In genomic region chr6:67766061-67766460, GRCh38 we compare ENCODE assay signal across 19 cellular contexts.
DNase-seq lines count a peak whose midpoint lies in the region; ATAC-seq, FAIRE-seq and TF ChIP-seq lines count a peak whose summit lies in the region.
"Had no signal": no experiment of that assay in that cellular context is flagged by ENCODE, and none has a peak within 500 bp of the region (broad histone marks: within the 10 kb centered on the region; RNA-seq: fewer than 3 reads in every experiment).

No MANE protein-coding gene starts in this region.

- peak; percentile 35 for DNase-seq in A172 (ENCODE audit: low spot score)
- DNase-seq in NCI-H69 (lab: John Stamatoyannopoulos, UW): peak; percentile 39
- peak; percentile 4 for DNase-seq in brain pericyte (ENCODE audit: low read depth, low spot score)
- DNase-seq in omental fat pad (ENCODE audit: low spot score): no peak
- no peak for DNase-seq in activated CD8-positive, alpha-beta T cell treated with anti-CD3 and anti-CD28 coated beads for 36 hours
- no peak for DNase-seq in HuH-7 (ENCODE audit: low spot score)
- DNase-seq in NK-92 treated with Interleukin-12 subunit alpha and Interleukin-12 subunit beta, amount 100 ng/mL, for 24 hours (lab: John Stamatoyannopoulos, UW): no peak
- DNase-seq: Caco-2, HCEC 1CT, KBM-7, MG63, NCI-H1105 treated with DMSO at 0.1 percent for 48 hours, NCI-H187, NCI-H446, NCI-H774 had no signal

- no peaks in the 10 kb centered on the region for H3K27me3 Mint-ChIP-seq in activated CD8-positive, alpha-beta T cell treated with anti-CD3 and anti-CD28 coated beads for 36 hours

- H3K27ac Mint-ChIP-seq in activated CD8-positive, alpha-beta T cell treated with anti-CD3 and anti-CD28 coated beads for 36 hours: no peak overlapping the region
- H3K27ac Mint-ChIP-seq: CD14-positive monocyte had no signal

- H3K9me3 Mint-ChIP-seq in activated CD8-positive, alpha-beta T cell treated with anti-CD3 and anti-CD28 coated beads for 36 hours: peaks cover 8% of the 10 kb centered on the region

- H3K4me1 Mint-ChIP-seq in activated CD8-positive, alpha-beta T cell treated with anti-CD3 and anti-CD28 coated beads for 36 hours (ENCODE audit: low read depth): no peaks in the 10 kb centered on the region
- H3K4me1 Mint-ChIP-seq: CD14-positive monocyte had no signal

- POLR2A ChIA-PET in activated CD8-positive, alpha-beta T cell treated with anti-CD3 and anti-CD28 coated beads for 36 hours (lab: Charles Lee): no interaction called here

- H3K36me3 Mint-ChIP-seq in activated CD8-positive, alpha-beta T cell treated with anti-CD3 and anti-CD28 coated beads for 36 hours (ENCODE audit: low read depth): no peaks in the 10 kb centered on the region
- H3K36me3 Mint-ChIP-seq: CD14-positive monocyte had no signal

- H3K4me3 Mint-ChIP-seq in activated CD8-positive, alpha-beta T cell treated with anti-CD3 and anti-CD28 coated beads for 36 hours: no peak overlapping the region
- H3K4me3 Mint-ChIP-seq: CD14-positive monocyte had no signal

- no peak for ATAC-seq in omental fat pad (ENCODE audit: low FRiP score)
- no peak for ATAC-seq in activated CD8-positive, alpha-beta T cell treated with anti-CD3 and anti-CD28 coated beads for 36 hours
- ATAC-seq: A549 had no signal

- peak; percentile 9 for FAIRE-seq in islet of Langerhans (lab: Jason Lieb, UNC)
- FAIRE-seq: A549, RCC 7860 had no signal

- TF ChIP-seq CTCF in omental fat pad (IDR thresholded peaks at IDR 0.05): no peak
- TF ChIP-seq CTCF in activated CD8-positive, alpha-beta T cell treated with anti-CD3 and anti-CD28 coated beads for 36 hours (IDR thresholded peaks at IDR 0.05): no peak

- CTCF ChIA-PET in activated CD8-positive, alpha-beta T cell treated with anti-CD3 and anti-CD28 coated beads for 36 hours (lab: Charles Lee): no interaction called here

- intact Hi-C loops in activated CD8-positive, alpha-beta T cell treated with anti-CD3 and anti-CD28 coated beads for 36 hours (cut with micrococcal nuclease): no loop called here

Comparison
In these comparisons a context has a peak if more than half of its experiments do, and no peak if none do; other contexts are left out.
1. DNase-seq: peak in A172 (single experiment), NCI-H69 (single experiment) and brain pericyte (single experiment); none in omental fat pad (single experiment), activated CD8-positive, alpha-beta T cell treated with anti-CD3 and anti-CD28 coated beads for 36 hours (single experiment), HuH-7 (single experiment) and NK-92 treated with Interleukin-12 subunit alpha and Interleukin-12 subunit beta, amount 100 ng/mL, for 24 hours (single experiment).